ENCODE assay signal across 22 cellular contexts in genomic region chr1:65048325-65048724, GRCh38.
"Had no signal": no experiment of that assay in that cellular context is flagged by ENCODE, and none has a peak within 500 bp of the region (broad histone marks: within the 10 kb centered on the region; RNA-seq: fewer than 3 reads in every experiment).

No MANE protein-coding gene starts in this region.

- H3K27ac ChIP-seq: coronary artery, left ventricle myocardium inferior, neural progenitor cell, ovary, spleen had no signal

- H3K36me3 Mint-ChIP-seq: neural progenitor cell had no signal

- H3K4me2 ChIP-seq: neural progenitor cell had no signal

- H3K27me3 ChIP-seq: breast epithelium, neural progenitor cell, ovary, spleen, tibial nerve had no signal

- H3K27ac Mint-ChIP-seq: activated T-cell treated with anti-CD3 and anti-CD28 coated beads, Interleukin-2, amount 50 U/mL, for 72 hours; neural progenitor cell had no signal

- H3K9me3 Mint-ChIP-seq: activated T-cell treated with anti-CD3 and anti-CD28 coated beads, Interleukin-2, amount 50 U/mL, for 72 hours; neural progenitor cell had no signal

- ATAC-seq: activated T-cell treated with anti-CD3 and anti-CD28 coated beads, Interleukin-2, amount 50 U/mL, for 72 hours had no signal

- H3K9ac ChIP-seq: neural progenitor cell had no signal

- H3K4me1 ChIP-seq: neural progenitor cell had no signal

- H3K4me3 Mint-ChIP-seq: activated T-cell treated with anti-CD3 and anti-CD28 coated beads, Interleukin-2, amount 50 U/mL, for 72 hours; neural progenitor cell had no signal

- H3K4me1 Mint-ChIP-seq: neural progenitor cell had no signal

- H2AFZ ChIP-seq: neural progenitor cell had no signal

- H3K36me3 ChIP-seq: breast epithelium, left ventricle myocardium inferior, neural progenitor cell, ovary had no signal

- FAIRE-seq: astrocyte, endometrium, frontal cortex, keratinocyte, TTC549, urothelium cell line had no signal

- DNase-seq: activated CD4-positive, alpha-beta T cell treated with anti-CD3 and anti-CD28 coated beads, Interleukin-2, amount 50 U/mL, for 4 hours; activated effector memory CD4-positive, alpha-beta T cell treated with anti-CD3 and anti-CD28 coated beads, Interleukin-2, amount 50 U/mL, for 16 hours; activated naive CD4-positive, alpha-beta T cell treated with anti-CD3 and anti-CD28 coated beads, Interleukin-2, amount 50 U/mL, for 16 hours; activated T-cell treated with anti-CD3 and anti-CD28 coated beads, Interleukin-2, amount 50 U/mL, for 72 hours; head of caudate nucleus; left ventricle myocardium inferior; mammary epithelial cell; ovary; spleen; stimulated activated CD8-positive, alpha-beta memory T cell treated with anti-CD3 and anti-CD28 coated beads, Interleukin-4, amount 100 ng/mL, for 48 hours; stimulated activated naive CD4-positive, alpha-beta T cell treated with Interleukin-2 at 50 U/mL for 16 hours; SW 1271 had no signal

- H3K4me3 ChIP-seq: coronary artery, left ventricle myocardium inferior, neural progenitor cell, ovary, spleen, tibial nerve had no signal

- H3K9me3 ChIP-seq: breast epithelium, left ventricle myocardium inferior, ovary, spleen, tibial nerve had no signal
